In the genomic region with DNA sequence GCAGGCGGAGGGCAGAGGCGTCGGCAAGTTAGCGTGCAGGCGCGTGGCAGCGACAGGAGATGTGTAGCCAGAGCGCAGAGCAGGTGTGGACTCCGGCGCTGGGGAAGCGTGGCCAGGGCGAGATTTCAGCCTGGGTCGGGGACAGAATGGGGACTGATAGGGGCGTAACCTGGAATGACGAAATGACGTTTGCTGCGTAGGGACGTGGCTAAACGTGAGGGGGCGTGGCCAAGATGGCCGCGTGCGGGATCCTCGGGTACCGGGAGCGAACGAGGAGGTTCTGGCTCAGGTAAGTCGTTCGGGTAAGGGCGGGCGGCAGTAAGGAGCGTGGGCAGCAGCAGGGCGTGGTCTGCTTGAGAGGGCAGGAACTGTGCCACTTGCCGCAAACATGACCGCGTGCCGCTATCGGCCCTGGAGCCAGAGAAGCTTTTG, we compare ENCODE assay signal across 1 cellular context.
TF ChIP-seq lines count a peak whose summit lies in the region.

No MANE protein-coding gene starts in this region.

TF ChIP-seq in K562, 482 proteins besides CTCF, POLR2A, EP300 and RAD21 (continued from another document and continues in another):
- TF ChIP-seq, protein P1, sequence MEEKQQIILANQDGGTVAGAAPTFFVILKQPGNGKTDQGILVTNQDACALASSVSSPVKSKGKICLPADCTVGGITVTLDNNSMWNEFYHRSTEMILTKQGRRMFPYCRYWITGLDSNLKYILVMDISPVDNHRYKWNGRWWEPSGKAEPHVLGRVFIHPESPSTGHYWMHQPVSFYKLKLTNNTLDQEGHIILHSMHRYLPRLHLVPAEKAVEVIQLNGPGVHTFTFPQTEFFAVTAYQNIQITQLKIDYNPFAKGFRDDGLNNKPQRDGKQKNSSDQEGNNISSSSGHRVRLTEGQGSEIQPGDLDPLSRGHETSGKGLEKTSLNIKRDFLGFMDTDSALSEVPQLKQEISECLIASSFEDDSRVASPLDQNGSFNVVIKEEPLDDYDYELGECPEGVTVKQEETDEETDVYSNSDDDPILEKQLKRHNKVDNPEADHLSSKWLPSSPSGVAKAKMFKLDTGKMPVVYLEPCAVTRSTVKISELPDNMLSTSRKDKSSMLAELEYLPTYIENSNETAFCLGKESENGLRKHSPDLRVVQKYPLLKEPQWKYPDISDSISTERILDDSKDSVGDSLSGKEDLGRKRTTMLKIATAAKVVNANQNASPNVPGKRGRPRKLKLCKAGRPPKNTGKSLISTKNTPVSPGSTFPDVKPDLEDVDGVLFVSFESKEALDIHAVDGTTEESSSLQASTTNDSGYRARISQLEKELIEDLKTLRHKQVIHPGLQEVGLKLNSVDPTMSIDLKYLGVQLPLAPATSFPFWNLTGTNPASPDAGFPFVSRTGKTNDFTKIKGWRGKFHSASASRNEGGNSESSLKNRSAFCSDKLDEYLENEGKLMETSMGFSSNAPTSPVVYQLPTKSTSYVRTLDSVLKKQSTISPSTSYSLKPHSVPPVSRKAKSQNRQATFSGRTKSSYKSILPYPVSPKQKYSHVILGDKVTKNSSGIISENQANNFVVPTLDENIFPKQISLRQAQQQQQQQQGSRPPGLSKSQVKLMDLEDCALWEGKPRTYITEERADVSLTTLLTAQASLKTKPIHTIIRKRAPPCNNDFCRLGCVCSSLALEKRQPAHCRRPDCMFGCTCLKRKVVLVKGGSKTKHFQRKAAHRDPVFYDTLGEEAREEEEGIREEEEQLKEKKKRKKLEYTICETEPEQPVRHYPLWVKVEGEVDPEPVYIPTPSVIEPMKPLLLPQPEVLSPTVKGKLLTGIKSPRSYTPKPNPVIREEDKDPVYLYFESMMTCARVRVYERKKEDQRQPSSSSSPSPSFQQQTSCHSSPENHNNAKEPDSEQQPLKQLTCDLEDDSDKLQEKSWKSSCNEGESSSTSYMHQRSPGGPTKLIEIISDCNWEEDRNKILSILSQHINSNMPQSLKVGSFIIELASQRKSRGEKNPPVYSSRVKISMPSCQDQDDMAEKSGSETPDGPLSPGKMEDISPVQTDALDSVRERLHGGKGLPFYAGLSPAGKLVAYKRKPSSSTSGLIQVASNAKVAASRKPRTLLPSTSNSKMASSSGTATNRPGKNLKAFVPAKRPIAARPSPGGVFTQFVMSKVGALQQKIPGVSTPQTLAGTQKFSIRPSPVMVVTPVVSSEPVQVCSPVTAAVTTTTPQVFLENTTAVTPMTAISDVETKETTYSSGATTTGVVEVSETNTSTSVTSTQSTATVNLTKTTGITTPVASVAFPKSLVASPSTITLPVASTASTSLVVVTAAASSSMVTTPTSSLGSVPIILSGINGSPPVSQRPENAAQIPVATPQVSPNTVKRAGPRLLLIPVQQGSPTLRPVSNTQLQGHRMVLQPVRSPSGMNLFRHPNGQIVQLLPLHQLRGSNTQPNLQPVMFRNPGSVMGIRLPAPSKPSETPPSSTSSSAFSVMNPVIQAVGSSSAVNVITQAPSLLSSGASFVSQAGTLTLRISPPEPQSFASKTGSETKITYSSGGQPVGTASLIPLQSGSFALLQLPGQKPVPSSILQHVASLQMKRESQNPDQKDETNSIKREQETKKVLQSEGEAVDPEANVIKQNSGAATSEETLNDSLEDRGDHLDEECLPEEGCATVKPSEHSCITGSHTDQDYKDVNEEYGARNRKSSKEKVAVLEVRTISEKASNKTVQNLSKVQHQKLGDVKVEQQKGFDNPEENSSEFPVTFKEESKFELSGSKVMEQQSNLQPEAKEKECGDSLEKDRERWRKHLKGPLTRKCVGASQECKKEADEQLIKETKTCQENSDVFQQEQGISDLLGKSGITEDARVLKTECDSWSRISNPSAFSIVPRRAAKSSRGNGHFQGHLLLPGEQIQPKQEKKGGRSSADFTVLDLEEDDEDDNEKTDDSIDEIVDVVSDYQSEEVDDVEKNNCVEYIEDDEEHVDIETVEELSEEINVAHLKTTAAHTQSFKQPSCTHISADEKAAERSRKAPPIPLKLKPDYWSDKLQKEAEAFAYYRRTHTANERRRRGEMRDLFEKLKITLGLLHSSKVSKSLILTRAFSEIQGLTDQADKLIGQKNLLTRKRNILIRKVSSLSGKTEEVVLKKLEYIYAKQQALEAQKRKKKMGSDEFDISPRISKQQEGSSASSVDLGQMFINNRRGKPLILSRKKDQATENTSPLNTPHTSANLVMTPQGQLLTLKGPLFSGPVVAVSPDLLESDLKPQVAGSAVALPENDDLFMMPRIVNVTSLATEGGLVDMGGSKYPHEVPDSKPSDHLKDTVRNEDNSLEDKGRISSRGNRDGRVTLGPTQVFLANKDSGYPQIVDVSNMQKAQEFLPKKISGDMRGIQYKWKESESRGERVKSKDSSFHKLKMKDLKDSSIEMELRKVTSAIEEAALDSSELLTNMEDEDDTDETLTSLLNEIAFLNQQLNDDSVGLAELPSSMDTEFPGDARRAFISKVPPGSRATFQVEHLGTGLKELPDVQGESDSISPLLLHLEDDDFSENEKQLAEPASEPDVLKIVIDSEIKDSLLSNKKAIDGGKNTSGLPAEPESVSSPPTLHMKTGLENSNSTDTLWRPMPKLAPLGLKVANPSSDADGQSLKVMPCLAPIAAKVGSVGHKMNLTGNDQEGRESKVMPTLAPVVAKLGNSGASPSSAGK (IDR thresholded peaks at IDR 0.05) = peak; percentile 41; the same call in 1 of the 2 replicates
- TF ChIP-seq BHLHE40 (IDR thresholded peaks at IDR 0.05; ENCODE audit: low read length) (peak; percentile 94), STAT5A (IDR thresholded peaks at IDR 0.05; ENCODE audit: borderline replicate concordance, low read length) (no peak), TBP (optimal IDR thresholded peaks at IDR 0.05; ENCODE audit: low read depth, low read length) (no peak), PHTF2 (CRISPR knock-in tag; IDR thresholded peaks at IDR 0.05) (no peak), YY1 (IDR thresholded peaks at IDR 0.05; ENCODE audit: borderline replicate concordance in 1 of 3, control insufficient read depth in 1 of 3, extremely low read depth in 1 of 3, insufficient read depth in 3 of 3, insufficient read length in 1 of 3, insufficient replicate concordance in 2 of 3, low read depth in 1 of 3, low read length in 2 of 3) (peak; percentile 75 to 95 (median 90)), TGIF2 (CRISPR knock-in tag; IDR thresholded peaks at IDR 0.05) (no peak), TEAD2 (tag; IDR thresholded peaks at IDR 0.05) (no peak), SMAD3 (CRISPR knock-in tag; conservative IDR thresholded peaks at IDR 0.05) (no peak), PHF20 (IDR thresholded peaks at IDR 0.05; ENCODE audit: partially characterized antibody) (peak; percentile 36), ZNF76 (CRISPR knock-in tag; IDR thresholded peaks at IDR 0.05; ENCODE audit: borderline replicate concordance) (no peak), ZNF696 (CRISPR knock-in tag; conservative IDR thresholded peaks at IDR 0.05) (no peak), POU5F1 (IDR thresholded peaks at IDR 0.05; ENCODE audit: borderline replicate concordance, low read depth, low read length, partially characterized antibody) (no peak), JUN (IDR thresholded peaks at IDR 0.05; ENCODE audit: borderline replicate concordance, low read depth, low read length) (no peak; the same call in 1 of the 2 replicates), JUN (CRISPR knock-in tag; IDR thresholded peaks at IDR 0.05; ENCODE audit: borderline replicate concordance) (no peak), NFATC3 (IDR thresholded peaks at IDR 0.05) (no peak), ZNF184 (CRISPR knock-in tag; IDR thresholded peaks at IDR 0.05) (no peak), ZNF668 (CRISPR knock-in tag; IDR thresholded peaks at IDR 0.05) (no peak), ZNF589 (CRISPR knock-in tag; IDR thresholded peaks at IDR 0.05; ENCODE audit: low read depth) (no peak), ARID2 (IDR thresholded peaks at IDR 0.05) (no peak), HEY1 (CRISPR knock-in tag; IDR thresholded peaks at IDR 0.05; ENCODE audit: borderline replicate concordance) (no peak), SRSF1 (IDR thresholded peaks at IDR 0.05; ENCODE audit: low read depth, low read length) (no peak), YBX1 (IDR thresholded peaks at IDR 0.05) (no peak), IFI16 (CRISPR knock-in tag; IDR thresholded peaks at IDR 0.05) (no peak), GTF2A2 (tag; IDR thresholded peaks at IDR 0.05) (no peak), PHF8 (IDR thresholded peaks at IDR 0.05; ENCODE audit: borderline replicate concordance, low read length) (peak; percentile 68), ZNF551 (CRISPR knock-in tag; IDR thresholded peaks at IDR 0.05) (no peak), RFX7 (CRISPR knock-in tag; IDR thresholded peaks at IDR 0.05) (no peak), LEF1 (IDR thresholded peaks at IDR 0.05) (no peak), SIN3A (IDR thresholded peaks at IDR 0.05; ENCODE audit: borderline replicate concordance in 2 of 2, control insufficient read depth in 1 of 2, low read depth in 2 of 2, low read length in 2 of 2) (peak; percentile 46 to 55; a peak in 3 of 4 replicates), CBX3 (IDR thresholded peaks at IDR 0.05; ENCODE audit: borderline replicate concordance in 1 of 2, low read length in 2 of 2) (no peak; a peak in 1 of 3 replicates), ATF7 (IDR thresholded peaks at IDR 0.05) (peak; percentile 91), ZNF785 (CRISPR knock-in tag; IDR thresholded peaks at IDR 0.05) (no peak), SMAD2 (IDR thresholded peaks at IDR 0.05; ENCODE audit: low read depth, low read length) (no peak), DACH1 (IDR thresholded peaks at IDR 0.05; ENCODE audit: partially characterized antibody) (no peak), CBX1 (IDR thresholded peaks at IDR 0.05; ENCODE audit: low read depth) (no peak), PCBP1 (IDR thresholded peaks at IDR 0.05; ENCODE audit: low read depth, low read length, poor library complexity, severe bottlenecking) (no peak), CREM (IDR thresholded peaks at IDR 0.05; ENCODE audit: low read depth) (0 out of 2 replicates have a peak, but pooled peaks have one; percentile 14), NUFIP1 (IDR thresholded peaks at IDR 0.05; ENCODE audit: partially characterized antibody) (no peak)
- TF ChIP-seq, protein P2, sequence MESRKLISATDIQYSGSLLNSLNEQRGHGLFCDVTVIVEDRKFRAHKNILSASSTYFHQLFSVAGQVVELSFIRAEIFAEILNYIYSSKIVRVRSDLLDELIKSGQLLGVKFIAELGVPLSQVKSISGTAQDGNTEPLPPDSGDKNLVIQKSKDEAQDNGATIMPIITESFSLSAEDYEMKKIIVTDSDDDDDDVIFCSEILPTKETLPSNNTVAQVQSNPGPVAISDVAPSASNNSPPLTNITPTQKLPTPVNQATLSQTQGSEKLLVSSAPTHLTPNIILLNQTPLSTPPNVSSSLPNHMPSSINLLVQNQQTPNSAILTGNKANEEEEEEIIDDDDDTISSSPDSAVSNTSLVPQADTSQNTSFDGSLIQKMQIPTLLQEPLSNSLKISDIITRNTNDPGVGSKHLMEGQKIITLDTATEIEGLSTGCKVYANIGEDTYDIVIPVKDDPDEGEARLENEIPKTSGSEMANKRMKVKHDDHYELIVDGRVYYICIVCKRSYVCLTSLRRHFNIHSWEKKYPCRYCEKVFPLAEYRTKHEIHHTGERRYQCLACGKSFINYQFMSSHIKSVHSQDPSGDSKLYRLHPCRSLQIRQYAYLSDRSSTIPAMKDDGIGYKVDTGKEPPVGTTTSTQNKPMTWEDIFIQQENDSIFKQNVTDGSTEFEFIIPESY (CRISPR knock-in tag; IDR thresholded peaks at IDR 0.05) = no peak
- TF ChIP-seq, protein P3, sequence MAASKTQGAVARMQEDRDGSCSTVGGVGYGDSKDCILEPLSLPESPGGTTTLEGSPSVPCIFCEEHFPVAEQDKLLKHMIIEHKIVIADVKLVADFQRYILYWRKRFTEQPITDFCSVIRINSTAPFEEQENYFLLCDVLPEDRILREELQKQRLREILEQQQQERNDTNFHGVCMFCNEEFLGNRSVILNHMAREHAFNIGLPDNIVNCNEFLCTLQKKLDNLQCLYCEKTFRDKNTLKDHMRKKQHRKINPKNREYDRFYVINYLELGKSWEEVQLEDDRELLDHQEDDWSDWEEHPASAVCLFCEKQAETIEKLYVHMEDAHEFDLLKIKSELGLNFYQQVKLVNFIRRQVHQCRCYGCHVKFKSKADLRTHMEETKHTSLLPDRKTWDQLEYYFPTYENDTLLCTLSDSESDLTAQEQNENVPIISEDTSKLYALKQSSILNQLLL (CRISPR knock-in tag; IDR thresholded peaks at IDR 0.05; ENCODE audit: borderline replicate concordance) = no peak
- TF ChIP-seq, protein P4, sequence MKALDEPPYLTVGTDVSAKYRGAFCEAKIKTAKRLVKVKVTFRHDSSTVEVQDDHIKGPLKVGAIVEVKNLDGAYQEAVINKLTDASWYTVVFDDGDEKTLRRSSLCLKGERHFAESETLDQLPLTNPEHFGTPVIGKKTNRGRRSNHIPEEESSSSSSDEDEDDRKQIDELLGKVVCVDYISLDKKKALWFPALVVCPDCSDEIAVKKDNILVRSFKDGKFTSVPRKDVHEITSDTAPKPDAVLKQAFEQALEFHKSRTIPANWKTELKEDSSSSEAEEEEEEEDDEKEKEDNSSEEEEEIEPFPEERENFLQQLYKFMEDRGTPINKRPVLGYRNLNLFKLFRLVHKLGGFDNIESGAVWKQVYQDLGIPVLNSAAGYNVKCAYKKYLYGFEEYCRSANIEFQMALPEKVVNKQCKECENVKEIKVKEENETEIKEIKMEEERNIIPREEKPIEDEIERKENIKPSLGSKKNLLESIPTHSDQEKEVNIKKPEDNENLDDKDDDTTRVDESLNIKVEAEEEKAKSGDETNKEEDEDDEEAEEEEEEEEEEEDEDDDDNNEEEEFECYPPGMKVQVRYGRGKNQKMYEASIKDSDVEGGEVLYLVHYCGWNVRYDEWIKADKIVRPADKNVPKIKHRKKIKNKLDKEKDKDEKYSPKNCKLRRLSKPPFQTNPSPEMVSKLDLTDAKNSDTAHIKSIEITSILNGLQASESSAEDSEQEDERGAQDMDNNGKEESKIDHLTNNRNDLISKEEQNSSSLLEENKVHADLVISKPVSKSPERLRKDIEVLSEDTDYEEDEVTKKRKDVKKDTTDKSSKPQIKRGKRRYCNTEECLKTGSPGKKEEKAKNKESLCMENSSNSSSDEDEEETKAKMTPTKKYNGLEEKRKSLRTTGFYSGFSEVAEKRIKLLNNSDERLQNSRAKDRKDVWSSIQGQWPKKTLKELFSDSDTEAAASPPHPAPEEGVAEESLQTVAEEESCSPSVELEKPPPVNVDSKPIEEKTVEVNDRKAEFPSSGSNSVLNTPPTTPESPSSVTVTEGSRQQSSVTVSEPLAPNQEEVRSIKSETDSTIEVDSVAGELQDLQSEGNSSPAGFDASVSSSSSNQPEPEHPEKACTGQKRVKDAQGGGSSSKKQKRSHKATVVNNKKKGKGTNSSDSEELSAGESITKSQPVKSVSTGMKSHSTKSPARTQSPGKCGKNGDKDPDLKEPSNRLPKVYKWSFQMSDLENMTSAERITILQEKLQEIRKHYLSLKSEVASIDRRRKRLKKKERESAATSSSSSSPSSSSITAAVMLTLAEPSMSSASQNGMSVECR (CRISPR knock-in tag; IDR thresholded peaks at IDR 0.05) = peak; percentile 82
- TF ChIP-seq, protein P5, sequence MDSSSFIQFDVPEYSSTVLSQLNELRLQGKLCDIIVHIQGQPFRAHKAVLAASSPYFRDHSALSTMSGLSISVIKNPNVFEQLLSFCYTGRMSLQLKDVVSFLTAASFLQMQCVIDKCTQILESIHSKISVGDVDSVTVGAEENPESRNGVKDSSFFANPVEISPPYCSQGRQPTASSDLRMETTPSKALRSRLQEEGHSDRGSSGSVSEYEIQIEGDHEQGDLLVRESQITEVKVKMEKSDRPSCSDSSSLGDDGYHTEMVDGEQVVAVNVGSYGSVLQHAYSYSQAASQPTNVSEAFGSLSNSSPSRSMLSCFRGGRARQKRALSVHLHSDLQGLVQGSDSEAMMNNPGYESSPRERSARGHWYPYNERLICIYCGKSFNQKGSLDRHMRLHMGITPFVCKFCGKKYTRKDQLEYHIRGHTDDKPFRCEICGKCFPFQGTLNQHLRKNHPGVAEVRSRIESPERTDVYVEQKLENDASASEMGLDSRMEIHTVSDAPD (CRISPR knock-in tag; IDR thresholded peaks at IDR 0.05) = no peak
